Comparison of ENCODE assay signal across 36 cellular contexts in the genomic region with DNA sequence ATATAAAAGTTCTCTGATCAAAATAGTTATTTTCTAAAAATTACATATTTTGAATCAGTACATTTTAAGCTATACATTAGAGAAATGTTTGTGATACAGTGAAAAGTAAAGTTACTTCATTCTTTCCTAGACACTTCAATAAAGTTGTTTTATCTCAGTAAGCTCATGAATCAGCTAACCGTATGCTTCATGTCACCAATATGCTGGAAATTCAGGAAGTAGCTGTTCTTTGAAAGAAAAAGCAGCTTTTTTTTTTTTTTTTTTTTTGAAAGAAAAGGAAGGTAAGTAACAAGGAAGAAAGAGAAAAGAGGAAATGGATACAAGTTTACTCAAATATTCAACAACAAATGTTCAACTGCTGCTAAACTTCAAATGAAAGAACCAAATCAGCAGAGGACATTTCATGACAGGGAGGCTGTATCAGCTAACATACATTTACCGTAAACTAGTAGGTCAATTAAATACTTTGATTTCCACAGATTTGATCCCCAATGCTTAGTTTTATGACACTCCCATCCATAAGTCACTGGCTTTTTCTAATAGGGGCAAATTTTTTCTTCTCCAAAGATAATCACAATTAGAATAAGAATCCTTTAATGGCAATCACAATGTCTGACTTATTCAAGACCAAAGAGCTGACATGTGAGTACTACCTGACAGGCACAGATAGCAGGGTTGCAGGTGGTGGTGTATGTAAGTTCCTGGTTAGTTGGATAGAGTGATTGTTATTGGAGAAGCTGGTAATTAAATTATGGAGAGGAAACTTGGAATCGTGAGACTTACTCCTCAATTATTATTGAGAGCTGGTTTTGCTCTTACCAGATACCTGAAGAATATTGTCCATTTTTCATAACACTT. TPM values are rescaled to one million over a fixed set of nuclear protein-coding genes. Genes with fewer than 3 reads are reported as not detected.
"Had no signal": no experiment of that assay in that cellular context is flagged by ENCODE, and none has a peak within 500 bp of the region (broad histone marks: within the 10 kb centered on the region; RNA-seq: fewer than 3 reads in every experiment).

No MANE protein-coding gene starts in this region.

- FAIRE-seq: endometrium, endothelial cell of umbilical vein had no signal

- H3K4me3 ChIP-seq: ascending aorta, breast epithelium, cardiac muscle cell, colonic mucosa, gastrocnemius medialis, heart left ventricle had no signal

- DNase-seq: activated CD4-positive, alpha-beta memory T cell treated with anti-CD3 and anti-CD28 coated beads for 36 hours; activated CD4-positive, alpha-beta T cell treated with anti-CD3 and anti-CD28 coated beads for 36 hours; activated CD4-positive, alpha-beta T cell treated with anti-CD3 and anti-CD28 coated beads, Interleukin-2, amount 10 ng/mL, durations not matched to agents 24 days and 14 days; activated CD4-positive, CD25-positive, alpha-beta regulatory T cell; activated CD4-positive, CD25-positive, alpha-beta regulatory T cell treated with anti-CD3 and anti-CD28 coated beads, Interleukin-2, amount 50 U/mL, for 72 hours; activated CD8-positive, alpha-beta memory T cell treated with anti-CD3 and anti-CD28 coated beads, Interleukin-2, amount 10 ng/mL, durations not matched to agents 7 days and 5 days; activated CD8-positive, alpha-beta memory T cell treated with anti-CD3 and anti-CD28 coated beads, Interleukin-2, amount 50 U/mL, for 48 hours; activated CD8-positive, alpha-beta T cell treated with anti-CD3 and anti-CD28 coated beads, Interleukin-2, amount 10 ng/mL, durations not matched to agents 7 days and 5 days; activated gamma-delta T cell; activated naive CD4-positive, alpha-beta T cell; activated naive CD4-positive, alpha-beta T cell treated with anti-CD3 and anti-CD28 coated beads, Interleukin-2, amount 10 ng/mL, durations not matched to agents 7 days and 5 days; activated naive CD8-positive, alpha-beta T cell treated with anti-CD3 and anti-CD28 coated beads, Interleukin-2, amount 10 ng/mL, durations not matched to agents 7 days and 5 days; activated T-cell treated with anti-CD3 and anti-CD28 coated beads for 4 hours; activated T-cell treated with anti-CD3 and anti-CD28 coated beads, Interleukin-2, amount 50 U/mL, for 24 hours; activated T-cell treated with anti-CD3 and anti-CD28 coated beads, Interleukin-2, amount 50 U/mL, for 72 hours; central memory CD4-positive, alpha-beta T cell; cerebellar nuclear complex; colonic mucosa; effector CD8-positive, alpha-beta T cell; foreskin keratinocyte; gastrocnemius medialis; glutamatergic neuron; heart left ventricle; hypothalamus; T-helper 17 cell; T1000 had no signal

- H3K9me3 ChIP-seq: ascending aorta, breast epithelium, colonic mucosa, gastrocnemius medialis had no signal

- H3K36me3 ChIP-seq: ascending aorta, breast epithelium, cardiac muscle cell, colonic mucosa, gastrocnemius medialis, heart left ventricle had no signal

- ATAC-seq: activated CD4-positive, alpha-beta T cell treated with anti-CD3 and anti-CD28 coated beads for 36 hours; activated CD8-positive, alpha-beta memory T cell treated with anti-CD3 and anti-CD28 coated beads, Interleukin-2, amount 10 ng/mL, durations not matched to agents 7 days and 5 days; activated CD8-positive, alpha-beta T cell treated with anti-CD3 and anti-CD28 coated beads, Interleukin-2, amount 10 ng/mL, durations not matched to agents 7 days and 5 days; activated naive CD4-positive, alpha-beta T cell treated with anti-CD3 and anti-CD28 coated beads, Interleukin-2, amount 50 U/mL, for 72 hours; activated T-cell treated with anti-CD3 and anti-CD28 coated beads, Interleukin-2, amount 50 U/mL, for 72 hours; esophagus mucosa; foreskin keratinocyte; gastrocnemius medialis; heart left ventricle; T-helper 17 cell had no signal

- H3K27me3 ChIP-seq: ascending aorta, breast epithelium, cardiac muscle cell, colonic mucosa, foreskin keratinocyte, gastrocnemius medialis, heart left ventricle had no signal

- H3K4me1 ChIP-seq: ascending aorta, breast epithelium, colonic mucosa, foreskin keratinocyte, gastrocnemius medialis, heart left ventricle had no signal

- H3K27ac ChIP-seq: ascending aorta, breast epithelium, cardiac muscle cell, colonic mucosa, epithelial cell of prostate, foreskin keratinocyte, gastrocnemius medialis, heart left ventricle had no signal

RNA-seq across cellular contexts. Expression of a gene that starts 0.8 kb away (rescaled TPM):
- total RNA-seq: activated CD4-positive, alpha-beta memory T cell treated with anti-CD3 and anti-CD28 coated beads for 36 hours; activated CD4-positive, alpha-beta T cell treated with anti-CD3 and anti-CD28 coated beads for 36 hours; activated CD4-positive, alpha-beta T cell treated with anti-CD3 and anti-CD28 coated beads, Interleukin-2, amount 10 ng/mL, durations not matched to agents 24 days and 14 days; activated CD8-positive, alpha-beta memory T cell treated with anti-CD3 and anti-CD28 coated beads for 36 hours; activated CD8-positive, alpha-beta memory T cell treated with anti-CD3 and anti-CD28 coated beads, Interleukin-2, amount 10 ng/mL, durations not matched to agents 7 days and 5 days; activated CD8-positive, alpha-beta T cell treated with anti-CD3 and anti-CD28 coated beads, Interleukin-2, amount 10 ng/mL, durations not matched to agents 7 days and 5 days; activated naive CD4-positive, alpha-beta T cell treated with anti-CD3 and anti-CD28 coated beads, Interleukin-2, amount 50 U/mL, for 72 hours; activated naive CD8-positive, alpha-beta T cell treated with anti-CD3 and anti-CD28 coated beads, Interleukin-2, amount 10 ng/mL, durations not matched to agents 7 days and 5 days; activated T-cell treated with anti-CD3 and anti-CD28 coated beads, Interleukin-2, amount 50 U/mL, for 72 hours; ascending aorta; breast epithelium; cardiac muscle cell; colonic mucosa; dermis microvascular lymphatic vessel endothelial cell; endothelial cell of umbilical vein; esophagus mucosa; foreskin keratinocyte; gastrocnemius medialis; heart left ventricle; T-helper 17 cell had no signal
- polyA plus RNA-seq: cardiac muscle cell, endothelial cell of umbilical vein, foreskin keratinocyte, heart left ventricle had no signal

RNA-seq across cellular contexts. Expression of a gene that starts 15.6 kb away (rescaled TPM):
- total RNA-seq: activated CD4-positive, alpha-beta memory T cell treated with anti-CD3 and anti-CD28 coated beads for 36 hours; activated CD4-positive, alpha-beta T cell treated with anti-CD3 and anti-CD28 coated beads for 36 hours; activated CD4-positive, alpha-beta T cell treated with anti-CD3 and anti-CD28 coated beads, Interleukin-2, amount 10 ng/mL, durations not matched to agents 24 days and 14 days; activated CD8-positive, alpha-beta memory T cell treated with anti-CD3 and anti-CD28 coated beads for 36 hours; activated CD8-positive, alpha-beta memory T cell treated with anti-CD3 and anti-CD28 coated beads, Interleukin-2, amount 10 ng/mL, durations not matched to agents 7 days and 5 days; activated CD8-positive, alpha-beta T cell treated with anti-CD3 and anti-CD28 coated beads, Interleukin-2, amount 10 ng/mL, durations not matched to agents 7 days and 5 days; activated naive CD4-positive, alpha-beta T cell treated with anti-CD3 and anti-CD28 coated beads, Interleukin-2, amount 50 U/mL, for 72 hours; activated naive CD8-positive, alpha-beta T cell treated with anti-CD3 and anti-CD28 coated beads, Interleukin-2, amount 10 ng/mL, durations not matched to agents 7 days and 5 days; activated T-cell treated with anti-CD3 and anti-CD28 coated beads, Interleukin-2, amount 50 U/mL, for 72 hours; ascending aorta; breast epithelium; cardiac muscle cell; colonic mucosa; dermis microvascular lymphatic vessel endothelial cell; endothelial cell of umbilical vein; esophagus mucosa; foreskin keratinocyte; gastrocnemius medialis; heart left ventricle; T-helper 17 cell had no signal
- polyA plus RNA-seq: cardiac muscle cell, endothelial cell of umbilical vein, foreskin keratinocyte, heart left ventricle had no signal

RNA-seq across cellular contexts. Expression of a gene that starts 46.7 kb away (rescaled TPM):
- total RNA-seq: activated CD4-positive, alpha-beta memory T cell treated with anti-CD3 and anti-CD28 coated beads for 36 hours; activated CD4-positive, alpha-beta T cell treated with anti-CD3 and anti-CD28 coated beads for 36 hours; activated CD4-positive, alpha-beta T cell treated with anti-CD3 and anti-CD28 coated beads, Interleukin-2, amount 10 ng/mL, durations not matched to agents 24 days and 14 days; activated CD8-positive, alpha-beta memory T cell treated with anti-CD3 and anti-CD28 coated beads for 36 hours; activated CD8-positive, alpha-beta memory T cell treated with anti-CD3 and anti-CD28 coated beads, Interleukin-2, amount 10 ng/mL, durations not matched to agents 7 days and 5 days; activated CD8-positive, alpha-beta T cell treated with anti-CD3 and anti-CD28 coated beads, Interleukin-2, amount 10 ng/mL, durations not matched to agents 7 days and 5 days; activated naive CD4-positive, alpha-beta T cell treated with anti-CD3 and anti-CD28 coated beads, Interleukin-2, amount 50 U/mL, for 72 hours; activated naive CD8-positive, alpha-beta T cell treated with anti-CD3 and anti-CD28 coated beads, Interleukin-2, amount 10 ng/mL, durations not matched to agents 7 days and 5 days; activated T-cell treated with anti-CD3 and anti-CD28 coated beads, Interleukin-2, amount 50 U/mL, for 72 hours; ascending aorta; breast epithelium; cardiac muscle cell; colonic mucosa; dermis microvascular lymphatic vessel endothelial cell; endothelial cell of umbilical vein; esophagus mucosa; foreskin keratinocyte; gastrocnemius medialis; heart left ventricle; T-helper 17 cell had no signal
- polyA plus RNA-seq: cardiac muscle cell, endothelial cell of umbilical vein, foreskin keratinocyte, heart left ventricle had no signal
